12 cellular contexts compared by ENCODE assay signal in genomic region chr19:9436358-9436757, GRCh38. TPM values are rescaled to one million over a fixed set of nuclear protein-coding genes. Genes with fewer than 3 reads are reported as not detected.
DNase-seq lines count a peak whose midpoint lies in the region; ATAC-seq and TF ChIP-seq lines count a peak whose summit lies in the region.
"Had no signal": no experiment of that assay in that cellular context is flagged by ENCODE, and none has a peak within 500 bp of the region (broad histone marks: within the 10 kb centered on the region; RNA-seq: fewer than 3 reads in every experiment).

No MANE protein-coding gene starts in this region.

- H3K56ac ChIP-seq in IMR-90 (ENCODE audit: extremely low read depth, insufficient read depth, low read length) = no peak overlapping the region

- no peaks in the 10 kb centered on the region for H3K9me3 ChIP-seq in CD4-positive, alpha-beta memory T cell (ENCODE audit: control insufficient read depth in 1 of 2, low read length in 2 of 2)
- H3K9me3 ChIP-seq in IMR-90 (ENCODE audit: control insufficient read depth, insufficient read depth, low read length) (peaks cover 3% of the 10 kb centered on the region; the same call in 1 of the 2 replicates), adipocyte (ENCODE audit: control insufficient read depth, low read length) (no peaks in the 10 kb centered on the region), body of pancreas (no peaks in the 10 kb centered on the region)
- H3K9me3 ChIP-seq: esophagus muscularis mucosa, vagina had no signal

- H4K91ac ChIP-seq in IMR-90 (ENCODE audit: insufficient read depth, low read depth, low read length) = no peak overlapping the region

- H2BK15ac ChIP-seq in IMR-90 (ENCODE audit: low read depth, low read length) = no peak overlapping the region

- peaks cover 0 to 6% (median 1%) of the 10 kb centered on the region in 8 donors for H3K9me3 Mint-ChIP-seq in CD4-positive, alpha-beta memory T cell
- peaks cover 25% of the 10 kb centered on the region for H3K9me3 Mint-ChIP-seq in nephron

- no peak for TF ChIP-seq POLR2A in IMR-90 (IDR thresholded peaks at IDR 0.05; ENCODE audit: low read depth, low read length)
- no peak for TF ChIP-seq POLR2A in body of pancreas (IDR thresholded peaks at IDR 0.05)

- H3K27me3 Mint-ChIP-seq in CD4-positive, alpha-beta memory T cell = no peaks in the 10 kb centered on the region
- H3K27me3 Mint-ChIP-seq in nephron (ENCODE audit: low read depth) = no peaks in the 10 kb centered on the region

- no CpG with 5 or more reads among the region's 4 CpGs for WGBS in IMR-90 (ENCODE audit: extremely low coverage in 2 of 2, insufficient read length in 1 of 2), 2 experiments
- WGBS in body of pancreas, 2 donors = 66 to 79% methylated on average over 4 of the region's 4 CpGs

- H3K4ac ChIP-seq in IMR-90 (ENCODE audit: low read depth, low read length) = no peak overlapping the region

- no peak for TF ChIP-seq CTCF in IMR-90 (conservative IDR thresholded peaks at IDR 0.05; ENCODE audit: low read depth, low read length)
- TF ChIP-seq CTCF in nephron (IDR thresholded peaks at IDR 0.05; ENCODE audit: unreplicated experiment in 3 of 3) = no peak
- TF ChIP-seq CTCF in body of pancreas (IDR thresholded peaks at IDR 0.05) = no peak

- no peak overlapping the region for H2AK5ac ChIP-seq in IMR-90 (ENCODE audit: low read depth, low read length)

- DNase-seq in CD4-positive, alpha-beta memory T cell = no peak
- DNase-seq in IMR-90 = no peak
- no peak for DNase-seq in adipocyte (ENCODE audit: low read depth)
- DNase-seq in body of pancreas = no peak
- no peak for DNase-seq in DMS79 treated with DMSO at 0.1 percent for 48 hours (lab: John Stamatoyannopoulos, UW)
- no peak for DNase-seq in NCI-H446 treated with DMSO at 0.1 percent for 48 hours (lab: John Stamatoyannopoulos, UW)
- no peak for DNase-seq in AG08396 (ENCODE audit: low spot score)
- DNase-seq: MV-4-11; stimulated activated CD4-positive, alpha-beta T cell treated with anti-CD3 and anti-CD28 coated beads, Interleukin-2, amount 100 ng/mL, for 48 hours had no signal

- H3K14ac ChIP-seq in IMR-90 (replicated peaks; ENCODE audit: low read depth, low read length) = no peak overlapping the region

- H3K79me1 ChIP-seq in IMR-90 (ENCODE audit: low read depth in 1 of 2, low read length in 2 of 2) = peaks cover 12 to 13% of the 10 kb centered on the region in 2 experiments

- peak overlapping the region; percentile 97 to 98 (median 98) for H3K27ac Mint-ChIP-seq in CD4-positive, alpha-beta memory T cell
- peak overlapping the region; percentile 94 to 98 (median 96) for H3K27ac Mint-ChIP-seq in nephron

- no peak overlapping the region for H4K5ac ChIP-seq in IMR-90 (ENCODE audit: low read depth, low read length)

- H3K27ac ChIP-seq in CD4-positive, alpha-beta memory T cell (ENCODE audit: low read depth, low read length) = peak overlapping the region; percentile 87
- H3K27ac ChIP-seq in IMR-90 (ENCODE audit: insufficient read depth, low read length) (no peak overlapping the region), body of pancreas (no peak overlapping the region)

- CTCF ChIA-PET in CD4-positive, alpha-beta memory T cell (lab: Charles Lee; ENCODE audit: partially characterized antibody) = interaction anchor here (1.3 to 1.9 kb wide), 3 partner anchors 14 to 357 kb away, joined by 3 to 9 read pairs (median 3); no protein-coding TSS in a partner anchor
- CTCF ChIA-PET in IMR-90 (lab: Yijun Ruan, JAX) = interaction anchor here (1.2 kb wide), 1 partner anchor 17 kb away, joined by 3 read pairs; no protein-coding TSS in a partner anchor

- H3K9me1 ChIP-seq in IMR-90 (ENCODE audit: insufficient read depth, low read length) = no peaks in the 10 kb centered on the region

- no peak overlapping the region; a peak in 1 of 4 replicates for H4K8ac ChIP-seq in IMR-90 (ENCODE audit: low read depth in 2 of 2, low read length in 2 of 2)

- in situ Hi-C loops in IMR-90 (cut with MboI; ENCODE audit: low sequenced_read_pairs) = no loop called here

- POLR2A ChIA-PET in CD4-positive, alpha-beta memory T cell (lab: Charles Lee; ENCODE audit: partially characterized antibody) = interaction anchor here (1.1 to 1.9 kb wide), 5 partner anchors 11 to 148 kb away, joined by 6 to 13 read pairs (median 9); partner anchors contain the start of genes ZNF121 and ZNF699
- POLR2A ChIA-PET in IMR-90 (lab: Charles Lee; ENCODE audit: unreplicated experiment) = no interaction called here

- ATAC-seq in IMR-90 (ENCODE audit: low read depth) (no peak), body of pancreas (no peak)

- H3K36me3 ChIP-seq in CD4-positive, alpha-beta memory T cell (ENCODE audit: insufficient read depth, low read length) = peaks cover 11% of the 10 kb centered on the region
- H3K36me3 ChIP-seq in IMR-90 (ENCODE audit: control insufficient read depth, insufficient read depth, low read length) (peaks cover 5% of the 10 kb centered on the region; the same call in 1 of the 2 replicates), adipocyte (ENCODE audit: control insufficient read depth, insufficient read depth, low read length, severe bottlenecking) (peaks cover 22% of the 10 kb centered on the region), body of pancreas (replicated peaks in 1 of 2; ENCODE audit: insufficient read depth in 1 of 2, low read depth in 2 of 2) (peaks cover 0 to 7% of the 10 kb centered on the region in 2 donors)

- peak overlapping the region; percentile 93; the same call in 1 of the 2 replicates for H3K4me2 ChIP-seq in IMR-90 (ENCODE audit: low read depth, low read length)

- H2BK20ac ChIP-seq in IMR-90 (ENCODE audit: low read depth, low read length) = no peak overlapping the region

- peak overlapping the region; percentile 76 to 98 (median 96) for H3K4me3 Mint-ChIP-seq in CD4-positive, alpha-beta memory T cell
- H3K4me3 Mint-ChIP-seq in nephron = peak overlapping the region; percentile 93 to 97 (median 96)

- H3K27me3 ChIP-seq in CD4-positive, alpha-beta memory T cell (ENCODE audit: insufficient read depth, low read length) = no peaks in the 10 kb centered on the region
- H3K27me3 ChIP-seq in IMR-90 (ENCODE audit: control insufficient read depth, insufficient read depth, low read length) (no peaks in the 10 kb centered on the region), adipocyte (replicated peaks; ENCODE audit: control insufficient read depth, insufficient read depth, low read length) (no peaks in the 10 kb centered on the region), body of pancreas (no peaks in the 10 kb centered on the region)
- H3K27me3 ChIP-seq: esophagus muscularis mucosa, vagina had no signal

- peaks cover 23 to 44% of the 10 kb centered on the region in 2 donors for H3K36me3 Mint-ChIP-seq in CD4-positive, alpha-beta memory T cell
- peaks cover 72% of the 10 kb centered on the region for H3K36me3 Mint-ChIP-seq in nephron (ENCODE audit: low read depth)

- H3K4me1 Mint-ChIP-seq in CD4-positive, alpha-beta memory T cell = peaks cover 19 to 45% (median 34%) of the 10 kb centered on the region in 4 donors
- peaks cover 22% of the 10 kb centered on the region for H3K4me1 Mint-ChIP-seq in nephron

- H3K9ac ChIP-seq in IMR-90 (ENCODE audit: low read depth, low read length) = no peak overlapping the region
- peak overlapping the region; percentile 95 for H3K9ac ChIP-seq in adipocyte (ENCODE audit: low read length)

- no peak overlapping the region for H2AK9ac ChIP-seq in IMR-90 (replicated peaks; ENCODE audit: low read depth, low read length, poor library complexity)

- H3K18ac ChIP-seq in IMR-90 (ENCODE audit: low read depth, low read length) = no peak overlapping the region

- peak overlapping the region in 1 of 2 donors; percentile 85 for H3K4me3 ChIP-seq in CD4-positive, alpha-beta memory T cell (ENCODE audit: low read length in 2 of 2)
- H3K4me3 ChIP-seq in IMR-90 (ENCODE audit: insufficient read depth, low read depth, low read length) = no peak overlapping the region
- H3K4me3 ChIP-seq in adipocyte (ENCODE audit: low read length) = peak overlapping the region; percentile 100
- H3K4me3 ChIP-seq in body of pancreas = no peak overlapping the region

- BruUV-seq in IMR-90 (replicated peaks; lab: Mats Ljungman, UMichigan) = no TSS peak

- H3K23ac ChIP-seq in IMR-90 (ENCODE audit: low read depth, low read length) = no peak overlapping the region

- H2BK120ac ChIP-seq in IMR-90 (ENCODE audit: low read depth, low read length) = no peak overlapping the region

- H4K20me1 ChIP-seq in IMR-90 (ENCODE audit: insufficient read depth, low read length) = no peaks in the 10 kb centered on the region

- intact Hi-C loops in CD4-positive, alpha-beta memory T cell (cut with micrococcal nuclease) = loop anchor here (5.0 to 10.0 kb wide), 4 partner anchors 101 to 328 kb away; partner anchors contain the start of genes ZNF426, ZNF559, ZNF699 and ZNF846
- intact Hi-C loops in IMR-90 (cut with micrococcal nuclease) (loop anchor here (5.0 to 10.0 kb wide), 3 partner anchors 101 to 232 kb away; partner anchors contain the start of genes ZNF121 and ZNF426), body of pancreas (cut with DNase I) (no loop called here)

- dilution Hi-C loops in IMR-90 (cut with HindIII; ENCODE audit: low sequenced_read_pairs, unreplicated experiment) = no loop called here

- TF ChIP-seq RAD21 in IMR-90 (IDR thresholded peaks at IDR 0.05; ENCODE audit: low read length) = no peak

- no peak overlapping the region for H2BK5ac ChIP-seq in IMR-90 (ENCODE audit: low read depth, low read length, poor library complexity, severe bottlenecking)

- H2AFZ ChIP-seq in IMR-90 (replicated peaks; ENCODE audit: low read length, poor library complexity) = no peak overlapping the region

- peaks cover 30% of the 10 kb centered on the region for H3K4me1 ChIP-seq in CD4-positive, alpha-beta memory T cell (ENCODE audit: insufficient read depth, low read length)
- H3K4me1 ChIP-seq in IMR-90 (ENCODE audit: control insufficient read depth, insufficient read depth, low read length) = no peaks in the 10 kb centered on the region; the same call in 1 of the 2 replicates
- peaks cover 16% of the 10 kb centered on the region for H3K4me1 ChIP-seq in adipocyte (ENCODE audit: control insufficient read depth, insufficient read depth, low read length)
- H3K4me1 ChIP-seq in body of pancreas = peaks cover 20% of the 10 kb centered on the region

TF ChIP-seq in IMR-90, 13 proteins besides CTCF, POLR2A, EP300 and RAD21 (continues in another document):
- TF ChIP-seq NFE2L2 (IDR thresholded peaks at IDR 0.05; ENCODE audit: low read depth, low read length) (no peak), MXI1 (IDR thresholded peaks at IDR 0.05; ENCODE audit: borderline replicate concordance, low read depth, low read length) (no peak), RCOR1 (IDR thresholded peaks at IDR 0.05; ENCODE audit: insufficient replicate concordance, low read length) (no peak)

RNA-seq across cellular contexts. Expression of gene ZNF266, which starts 1.0 kb away (rescaled TPM):
- total RNA-seq in CD4-positive, alpha-beta memory T cell = 10 to 100 TPM; 73.4 to 76.4 TPM
- 10 to 100 TPM; 13.4 to 17.4 TPM for polyA plus RNA-seq in CD4-positive, alpha-beta memory T cell
- total RNA-seq in IMR-90 (2012; rRNA removed) (7.8 and 9.3 TPM in 2 replicates), body of pancreas (10 to 100 TPM; 12.2 to 13.7 TPM)
- 6.7 and 9.8 TPM in 2 replicates for polyA plus RNA-seq in IMR-90 (2012; rRNA removed)
- polyA plus RNA-seq in IMR-90 (2012; cell fraction: cytosol; rRNA removed) = 1.2 and 1.9 TPM in 2 replicates
- 11.8 and 91.8 TPM in 2 replicates for polyA plus RNA-seq in IMR-90 (2012; cell fraction: nucleus; rRNA removed; ENCODE audit: low replicate concordance)
